ENCODE assay signal across 9 cellular contexts in the genomic region with DNA sequence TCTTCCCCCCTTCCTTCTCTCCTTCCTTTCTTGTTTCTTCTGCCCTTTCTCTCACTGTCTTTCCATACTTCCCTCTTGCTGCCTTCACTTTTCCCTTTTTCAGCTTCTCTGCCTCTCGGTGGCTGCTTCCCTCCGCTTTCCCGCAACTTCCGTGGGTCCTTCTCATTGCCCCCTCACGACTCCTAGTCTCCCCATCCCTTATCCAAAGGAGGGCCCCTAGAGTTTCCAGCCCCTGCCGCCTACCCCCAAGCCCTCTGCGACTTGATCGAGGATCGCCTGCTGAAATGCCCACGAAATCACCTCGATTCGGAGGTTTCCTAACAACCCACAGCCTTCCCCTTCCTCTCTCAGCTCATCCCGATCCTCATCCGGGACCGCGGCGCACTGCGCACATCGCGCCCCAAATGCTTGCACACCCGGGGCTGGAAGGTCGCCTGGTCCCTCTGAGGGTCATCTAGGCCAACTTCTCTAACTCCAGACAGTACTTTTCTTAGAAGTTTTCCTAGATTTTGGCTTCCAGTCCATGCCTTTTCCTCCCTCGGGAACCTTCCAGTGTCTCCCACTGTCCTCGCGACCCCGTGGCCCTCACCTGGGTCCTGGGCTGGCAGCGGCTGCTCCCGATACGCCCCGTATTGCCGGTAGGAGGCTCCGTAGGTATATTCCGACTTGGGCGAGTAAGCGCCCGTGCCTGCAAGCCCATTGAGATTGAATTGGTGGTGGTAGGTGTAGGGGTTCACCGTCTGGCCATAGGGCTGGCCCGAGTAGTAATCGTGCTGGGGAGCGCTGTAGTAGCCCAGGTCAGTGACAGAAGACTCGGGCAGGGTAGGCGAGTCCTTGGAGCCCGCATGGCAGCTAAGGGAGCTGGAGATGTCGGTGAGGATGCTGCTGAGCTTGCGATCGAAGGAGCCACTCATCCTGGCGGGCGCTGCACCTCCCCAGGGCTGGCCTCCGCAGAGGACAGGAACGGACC. TPM values are rescaled to one million over a fixed set of nuclear protein-coding genes. Genes with fewer than 3 reads are reported as not detected.
A peak's percentile ranks its signal among the peaks of the same experiment; 100 is the strongest.
DNase-seq lines count a peak whose midpoint lies in the region; ATAC-seq and TF ChIP-seq lines count a peak whose summit lies in the region.
"Had no signal": no experiment of that assay in that cellular context is flagged by ENCODE, and none has a peak within 500 bp of the region (broad histone marks: within the 10 kb centered on the region; RNA-seq: fewer than 3 reads in every experiment).

No MANE protein-coding gene starts in this region.

- ATAC-seq in GM21515 (IDR thresholded peaks at IDR 0.05; ENCODE audit: unreplicated experiment) (no peak), HG02973 (IDR thresholded peaks at IDR 0.05; ENCODE audit: unreplicated experiment) (no peak)

- TF ChIP-seq CTCF in fibroblast of villous mesenchyme (IDR thresholded peaks at IDR 0.05; ENCODE audit: insufficient read depth, low read depth, low read length) = no peak

- peak overlapping the region in 17 of 21 experiments; percentile 4 to 79 (median 63) for H3K27ac ChIP-seq in skin epidermis
- H3K27ac ChIP-seq: KMS-11 had no signal

- H3K4me3 ChIP-seq in fibroblast of villous mesenchyme (ENCODE audit: low read depth, low read length) (peak overlapping the region; percentile 32), skin epidermis (peak overlapping the region; percentile 33 to 56 (median 39))

- DNase-seq in NCI-H1417 (lab: John Stamatoyannopoulos, UW) (peak in 2 of 3 experiments; percentile 68 to 77), NCI-H1417 treated with DMSO at 0.1 percent for 48 hours (lab: John Stamatoyannopoulos, UW) (no peak), SW480 (ENCODE audit: low spot score) (peak; percentile 69), fibroblast of villous mesenchyme (ENCODE audit: low read depth) (no peak), SIG-M5 (lab: John Stamatoyannopoulos, UW) (no peak)

RNA-seq across cellular contexts. Expression of gene DLX3, which starts 0.7 kb away (rescaled TPM):
- not detected in 2 replicates for total RNA-seq in fibroblast of villous mesenchyme

RNA-seq across cellular contexts. Expression of gene DLX4, which starts 25.4 kb away (rescaled TPM):
- not detected in 2 replicates for total RNA-seq in fibroblast of villous mesenchyme

Comparison
In these comparisons a context has a peak if more than half of its experiments do, and no peak if none do; other contexts are left out.
1. DNase-seq: peak in NCI-H1417 (2 of 3) and SW480 (single experiment); none in NCI-H1417 treated with DMSO at 0.1 percent for 48 hours (single experiment), fibroblast of villous mesenchyme (single experiment) and SIG-M5 (single experiment).